ENCODE assay signal across 14 cellular contexts in genomic region chr6:74879234-74879633, GRCh38.
DNase-seq lines count a peak whose midpoint lies in the region; ATAC-seq, FAIRE-seq and TF ChIP-seq lines count a peak whose summit lies in the region.
"Had no signal": no experiment of that assay in that cellular context is flagged by ENCODE, and none has a peak within 500 bp of the region (broad histone marks: within the 10 kb centered on the region; RNA-seq: fewer than 3 reads in every experiment).

No MANE protein-coding gene starts in this region.

- intact Hi-C loops in kidney (cut with DNase I): no loop called here
- intact Hi-C loops in activated T-helper 2 cell treated with anti-CD3 and anti-CD28 coated beads, Interferon-gamma antibody, Interleukin-2, Interleukin-4, amounts not matched to agents 10 μg/mL and 5 μg/mL and 100 μg/mL, durations not matched to agents 14 hours and 24 hours and 36 hours (cut with micrococcal nuclease): no loop called here

- H3K9ac ChIP-seq in rectal smooth muscle tissue (ENCODE audit: low read length): no peak overlapping the region
- no peak overlapping the region for H3K9ac ChIP-seq in kidney (ENCODE audit: low read length in 2 of 2)

- DNase-seq in GM04503 (ENCODE audit: low read depth): peak; percentile 64
- peak; percentile 35 for DNase-seq in RPMI7951 (ENCODE audit: low read depth)
- DNase-seq in fibroblast of the aortic adventitia (ENCODE audit: low read depth): peak; percentile 85
- DNase-seq in kidney: no peak
- no peak for DNase-seq in activated T-helper 2 cell treated with anti-CD3 and anti-CD28 coated beads, Interferon-gamma antibody, Interleukin-2, Interleukin-4, amounts not matched to agents 10 μg/mL and 5 μg/mL and 100 μg/mL, durations not matched to agents 14 hours and 24 hours and 36 hours (ENCODE audit: low spot score)
- DNase-seq in D341Med (ENCODE audit: low spot score): no peak
- DNase-seq: activated CD4-positive, alpha-beta T cell treated with anti-CD3 and anti-CD28 coated beads for 4 hours; activated effector memory CD4-positive, alpha-beta T cell treated with Interleukin-2 at 50 U/mL for 16 hours; CD4-positive, alpha-beta memory T cell; NCI-H526; retina had no signal

- no peak overlapping the region for H3K4me3 ChIP-seq in fibroblast of the aortic adventitia (ENCODE audit: low read depth, low read length)
- no peak overlapping the region for H3K4me3 ChIP-seq in rectal smooth muscle tissue (ENCODE audit: low read length)
- H3K4me3 ChIP-seq in kidney (ENCODE audit: low read length in 2 of 2): no peak overlapping the region
- H3K4me3 ChIP-seq: HAP-1 had no signal

- no peak overlapping the region for H3K27ac Mint-ChIP-seq in activated T-helper 2 cell treated with anti-CD3 and anti-CD28 coated beads, Interferon-gamma antibody, Interleukin-2, Interleukin-4, amounts not matched to agents 10 μg/mL and 5 μg/mL and 100 μg/mL, durations not matched to agents 14 hours and 24 hours and 36 hours
- H3K27ac Mint-ChIP-seq: CD4-positive, alpha-beta memory T cell had no signal

- H3K27me3 ChIP-seq in rectal smooth muscle tissue (ENCODE audit: control insufficient read depth, insufficient read depth, low read length): no peaks in the 10 kb centered on the region

- no peaks in the 10 kb centered on the region for H3K27me3 Mint-ChIP-seq in activated T-helper 2 cell treated with anti-CD3 and anti-CD28 coated beads, Interferon-gamma antibody, Interleukin-2, Interleukin-4, amounts not matched to agents 10 μg/mL and 5 μg/mL and 100 μg/mL, durations not matched to agents 14 hours and 24 hours and 36 hours (ENCODE audit: low read depth)
- H3K27me3 Mint-ChIP-seq: CD4-positive, alpha-beta memory T cell had no signal

- H3K36me3 ChIP-seq in rectal smooth muscle tissue (ENCODE audit: control insufficient read depth, insufficient read depth, low read length): no peaks in the 10 kb centered on the region
- no peaks in the 10 kb centered on the region for H3K36me3 ChIP-seq in kidney (ENCODE audit: control insufficient read depth in 1 of 2, insufficient read depth in 2 of 2, low read length in 2 of 2)
- H3K36me3 ChIP-seq: HAP-1 had no signal

- H3K9me3 Mint-ChIP-seq in activated T-helper 2 cell treated with anti-CD3 and anti-CD28 coated beads, Interferon-gamma antibody, Interleukin-2, Interleukin-4, amounts not matched to agents 10 μg/mL and 5 μg/mL and 100 μg/mL, durations not matched to agents 14 hours and 24 hours and 36 hours: peaks cover 4% of the 10 kb centered on the region

- H3K36me3 Mint-ChIP-seq in activated T-helper 2 cell treated with anti-CD3 and anti-CD28 coated beads, Interferon-gamma antibody, Interleukin-2, Interleukin-4, amounts not matched to agents 10 μg/mL and 5 μg/mL and 100 μg/mL, durations not matched to agents 14 hours and 24 hours and 36 hours (ENCODE audit: low read depth): no peaks in the 10 kb centered on the region
- H3K36me3 Mint-ChIP-seq: CD4-positive, alpha-beta memory T cell had no signal

- ATAC-seq in GM21619 (IDR thresholded peaks at IDR 0.05; ENCODE audit: unreplicated experiment): no peak

- no peak overlapping the region for H3K4me3 Mint-ChIP-seq in activated T-helper 2 cell treated with anti-CD3 and anti-CD28 coated beads, Interferon-gamma antibody, Interleukin-2, Interleukin-4, amounts not matched to agents 10 μg/mL and 5 μg/mL and 100 μg/mL, durations not matched to agents 14 hours and 24 hours and 36 hours (ENCODE audit: low read depth)
- H3K4me3 Mint-ChIP-seq: CD4-positive, alpha-beta memory T cell had no signal

- TF ChIP-seq CTCF in fibroblast of the aortic adventitia (IDR thresholded peaks at IDR 0.05; ENCODE audit: insufficient read depth, low read length): no peak
- no peak for TF ChIP-seq CTCF in kidney (IDR thresholded peaks at IDR 0.05; ENCODE audit: borderline replicate concordance, extremely low read depth, insufficient read depth)

- peak overlapping the region; percentile 31 for H3K27ac ChIP-seq in rectal smooth muscle tissue (ENCODE audit: low read depth, low read length)
- no peak overlapping the region for H3K27ac ChIP-seq in kidney (ENCODE audit: low read depth in 2 of 2, low read length in 2 of 2)

- FAIRE-seq in kidney (lab: Jason Lieb, UNC): no peak

- H3K4me1 ChIP-seq in rectal smooth muscle tissue (ENCODE audit: control insufficient read depth, insufficient read depth, low read length) (no peaks in the 10 kb centered on the region), kidney (ENCODE audit: control insufficient read depth in 1 of 2, insufficient read depth in 1 of 2, low read depth in 1 of 2, low read length in 2 of 2) (no peaks in the 10 kb centered on the region)
- H3K4me1 ChIP-seq: HAP-1 had no signal

- H3K9me3 ChIP-seq in kidney (ENCODE audit: control insufficient read depth in 1 of 2, low read length in 2 of 2): no peaks in the 10 kb centered on the region
- H3K9me3 ChIP-seq: HAP-1 had no signal

- no peaks in the 10 kb centered on the region for H3K4me1 Mint-ChIP-seq in activated T-helper 2 cell treated with anti-CD3 and anti-CD28 coated beads, Interferon-gamma antibody, Interleukin-2, Interleukin-4, amounts not matched to agents 10 μg/mL and 5 μg/mL and 100 μg/mL, durations not matched to agents 14 hours and 24 hours and 36 hours (ENCODE audit: low read depth)
- H3K4me1 Mint-ChIP-seq: CD4-positive, alpha-beta memory T cell had no signal

Comparison
In these comparisons a context has a peak if more than half of its experiments do, and no peak if none do; other contexts are left out.
1. DNase-seq: peak in GM04503 (single experiment), RPMI7951 (single experiment) and fibroblast of the aortic adventitia (single experiment); none in kidney (single experiment), activated T-helper 2 cell treated with anti-CD3 and anti-CD28 coated beads, Interferon-gamma antibody, Interleukin-2, Interleukin-4, amounts not matched to agents 10 μg/mL and 5 μg/mL and 100 μg/mL, durations not matched to agents 14 hours and 24 hours and 36 hours (single experiment) and D341Med (single experiment).